7 cellular contexts compared by ENCODE assay signal in the genomic region with DNA sequence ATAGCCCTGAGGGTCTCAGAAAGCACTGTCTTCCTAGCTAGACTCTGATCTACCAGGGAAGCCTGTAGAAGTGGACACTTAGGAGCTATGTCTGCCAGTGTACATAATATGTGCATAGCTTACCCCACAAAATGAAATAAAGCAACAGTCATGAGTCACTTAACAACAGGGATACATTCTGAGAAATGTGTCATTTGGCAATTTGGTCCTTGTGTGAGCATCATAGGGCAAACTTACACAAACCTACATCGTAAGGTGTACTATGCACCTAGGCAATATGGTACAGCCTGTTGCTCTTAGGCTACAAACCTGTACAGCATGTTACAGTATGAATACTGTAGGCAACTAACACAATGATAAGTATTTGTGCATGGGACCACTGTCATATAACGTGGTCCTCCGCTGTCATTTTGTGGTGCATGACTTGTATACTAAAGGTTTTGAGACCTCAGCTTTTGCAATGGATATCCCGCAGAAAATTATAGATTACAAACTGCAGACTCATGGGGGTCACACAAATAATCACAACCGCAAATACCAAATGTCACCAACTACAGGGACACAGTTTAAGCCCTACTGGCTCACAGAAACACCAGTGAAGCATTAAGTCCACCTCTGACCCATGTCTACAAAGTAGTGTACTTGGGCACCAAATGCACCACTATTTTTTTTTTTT. TPM values are rescaled to one million over a fixed set of nuclear protein-coding genes. Genes with fewer than 3 reads are reported as not detected.
DNase-seq lines count a peak whose midpoint lies in the region; ATAC-seq and TF ChIP-seq lines count a peak whose summit lies in the region.

No MANE protein-coding gene starts in this region.

- no peak for DNase-seq in HCT116 (ENCODE audit: low read depth, low spot score)
- DNase-seq in fibroblast of villous mesenchyme (ENCODE audit: low read depth), result no peak
- DNase-seq in smooth muscle cell (lab: John Stamatoyannopoulos, UW; ENCODE audit: unreplicated experiment), result no peak
- DNase-seq in NCI-H345 treated with DMSO at 0.1 percent for 48 hours (lab: John Stamatoyannopoulos, UW; ENCODE audit: unreplicated experiment), result no peak

- intact Hi-C loops in HCT116 (cut with micrococcal nuclease), result no loop called here

- ATAC-seq in HCT116 (no peak), HG03045 (IDR thresholded peaks at IDR 0.05; ENCODE audit: unreplicated experiment) (no peak), GM21367 (IDR thresholded peaks at IDR 0.05; ENCODE audit: unreplicated experiment) (no peak)

- H3K27ac ChIP-seq in HCT116 (ENCODE audit: low read depth, low read length), result no peak overlapping the region
- no peak overlapping the region for H3K27ac ChIP-seq in smooth muscle cell (ENCODE audit: low read depth)

- no peaks in the 10 kb centered on the region for H3K9me3 ChIP-seq in HCT116 (ENCODE audit: control insufficient read depth in 1 of 2, insufficient read depth in 1 of 2, low read depth in 1 of 2, low read length in 2 of 2)
- no peaks in the 10 kb centered on the region for H3K9me3 ChIP-seq in smooth muscle cell (replicated peaks; ENCODE audit: low read depth)

- H3K4me3 ChIP-seq in HCT116 (replicated peaks in 1 of 2; ENCODE audit: low read depth in 1 of 2, low read length in 2 of 2) (peak overlapping the region; percentile 75 to 80), WI38 (ENCODE audit: low read depth, low read length) (peak overlapping the region; percentile 76), fibroblast of villous mesenchyme (ENCODE audit: low read depth, low read length) (peak overlapping the region; percentile 71), smooth muscle cell (no peak overlapping the region)

- H4K20me1 ChIP-seq in HCT116 (ENCODE audit: insufficient read depth), result no peaks in the 10 kb centered on the region
- peaks cover 46% of the 10 kb centered on the region for H4K20me1 ChIP-seq in smooth muscle cell (ENCODE audit: low read depth)

- RAD21 ChIA-PET in HCT116 (lab: Charles Lee; ENCODE audit: low non-redundant PET in 1 of 2, low total read pairs in 2 of 2, uncharacterized antibody in 2 of 2, unreplicated experiment in 2 of 2), result interaction anchor here in 1 of 2 experiments (0.6 kb wide), 1 partner anchor 226 kb away, joined by 4 read pairs; no protein-coding TSS in a partner anchor

- no peak for TF ChIP-seq CTCF in HCT116 (IDR thresholded peaks at IDR 0.05 in 2 of 3, conservative IDR thresholded peaks at IDR 0.05 in 1 of 3; ENCODE audit: borderline replicate concordance in 1 of 3, insufficient read depth in 1 of 3, low read depth in 2 of 3, low read length in 2 of 3)
- TF ChIP-seq CTCF in WI38 (IDR thresholded peaks at IDR 0.05; ENCODE audit: low read depth, low read length), result no peak
- TF ChIP-seq CTCF in fibroblast of villous mesenchyme (IDR thresholded peaks at IDR 0.05; ENCODE audit: insufficient read depth, low read depth, low read length), result no peak
- TF ChIP-seq CTCF in smooth muscle cell (IDR thresholded peaks at IDR 0.05; ENCODE audit: borderline replicate concordance, insufficient read depth, poor library complexity, severe bottlenecking), result no peak

- no peaks in the 10 kb centered on the region for H3K9me2 ChIP-seq in HCT116 (ENCODE audit: insufficient read depth)

- BruUV-seq in HCT116 (replicated peaks; lab: Mats Ljungman, UMichigan), result TSS peak; percentile 43

- H3K36me3 ChIP-seq in HCT116 (ENCODE audit: control insufficient read depth in 1 of 2, insufficient read depth in 2 of 2, low read length in 2 of 2), result no peaks in the 10 kb centered on the region
- H3K36me3 ChIP-seq in smooth muscle cell (ENCODE audit: low read depth), result no peaks in the 10 kb centered on the region

- TF ChIP-seq POLR2A in HCT116 (IDR thresholded peaks at IDR 0.05; ENCODE audit: borderline replicate concordance, extremely low read depth, insufficient read depth, insufficient read length), result no peak

- peaks cover 13 to 24% of the 10 kb centered on the region in 2 experiments for H3K4me1 ChIP-seq in HCT116 (ENCODE audit: control insufficient read depth in 1 of 2, insufficient read depth in 2 of 2, low read length in 2 of 2)
- peaks cover 11% of the 10 kb centered on the region for H3K4me1 ChIP-seq in smooth muscle cell (ENCODE audit: low read depth)

- no peaks in the 10 kb centered on the region for H3F3A ChIP-seq in smooth muscle cell (ENCODE audit: low read depth)

- peak overlapping the region; percentile 71; the same call in 1 of the 2 replicates for H3K9ac ChIP-seq in HCT116 (ENCODE audit: low read length)
- H3K9ac ChIP-seq in smooth muscle cell (ENCODE audit: low read depth), result no peak overlapping the region

- H3K79me2 ChIP-seq in HCT116 (ENCODE audit: insufficient read depth, low read length), result peaks cover 63% of the 10 kb centered on the region
- H3K79me2 ChIP-seq in smooth muscle cell (ENCODE audit: low read depth), result peaks cover 47% of the 10 kb centered on the region

- peak overlapping the region; percentile 89 for H3K4me2 ChIP-seq in HCT116 (ENCODE audit: low read length)
- peak overlapping the region; percentile 96 for H3K4me2 ChIP-seq in smooth muscle cell

- H3K27me3 ChIP-seq in HCT116 (ENCODE audit: insufficient read depth, low read length), result no peaks in the 10 kb centered on the region
- H3K27me3 ChIP-seq in smooth muscle cell (ENCODE audit: low read depth), result no peaks in the 10 kb centered on the region

- no peak overlapping the region for H2AFZ ChIP-seq in HCT116 (ENCODE audit: low read depth, low read length, poor library complexity, severe bottlenecking)
- H2AFZ ChIP-seq in smooth muscle cell (ENCODE audit: low read depth), result no peak overlapping the region

- TF ChIP-seq RAD21 in HCT116 (IDR thresholded peaks at IDR 0.05; ENCODE audit: low read depth), result no peak

- POLR2A ChIA-PET in HCT116 (lab: Charles Lee), result interaction anchor here (1.2 kb wide), 1 partner anchor 17 kb away, joined by 3 read pairs; no protein-coding TSS in a partner anchor

- CTCF ChIA-PET in HCT116 (lab: Charles Lee), result no interaction called here

- WGBS in smooth muscle cell (ENCODE audit: low lambda C conversion rate), result 96% methylated on average over 5 of the region's 5 CpGs

TF ChIP-seq in HCT116, 20 proteins besides CTCF, POLR2A, EP300 and RAD21:
- TF ChIP-seq MAX (IDR thresholded peaks at IDR 0.05), result peak; percentile 4; the same call in 1 of the 2 replicates
- TF ChIP-seq ELF1 (IDR thresholded peaks at IDR 0.05; ENCODE audit: borderline replicate concordance, low read depth), result no peak

RNA-seq across cellular contexts. Expression of gene URGCP, which starts 1.7 kb away (rescaled TPM):
- 28.0 TPM for total RNA-seq in HCT116 (2021; ENCODE audit: unreplicated experiment)
- polyA plus RNA-seq in HCT116 (2012), result 15.9 and 16.8 TPM in 2 replicates
- total RNA-seq in fibroblast of villous mesenchyme, result 25.8 and 38.9 TPM in 2 replicates
- 24.8 and 34.4 TPM in 2 replicates for total RNA-seq in smooth muscle cell
- polyA plus RNA-seq in smooth muscle cell, result 20.4 and 23.8 TPM in 2 replicates

RNA-seq across cellular contexts. Expression of gene UBE2D4, which starts 21.6 kb away (rescaled TPM):
- total RNA-seq in HCT116 (2021; ENCODE audit: unreplicated experiment) (12.9 TPM), fibroblast of villous mesenchyme (9.7 and 11.7 TPM in 2 replicates), smooth muscle cell (5.6 and 8.6 TPM in 2 replicates)
- 10.4 and 12.1 TPM in 2 replicates for polyA plus RNA-seq in HCT116 (2012)
- 4.6 and 9.5 TPM in 2 replicates for polyA plus RNA-seq in smooth muscle cell

RNA-seq across cellular contexts. Expression of gene MRPS24, which starts 35.4 kb away (rescaled TPM):
- total RNA-seq in HCT116 (2021; ENCODE audit: unreplicated experiment), result 156 TPM
- 179 and 202 TPM in 2 replicates for polyA plus RNA-seq in HCT116 (2012)
- 108 and 112 TPM in 2 replicates for total RNA-seq in fibroblast of villous mesenchyme
- 84.1 and 87.7 TPM in 2 replicates for total RNA-seq in smooth muscle cell
- polyA plus RNA-seq in smooth muscle cell, result 164 and 183 TPM in 2 replicates
